In the genomic region with DNA sequence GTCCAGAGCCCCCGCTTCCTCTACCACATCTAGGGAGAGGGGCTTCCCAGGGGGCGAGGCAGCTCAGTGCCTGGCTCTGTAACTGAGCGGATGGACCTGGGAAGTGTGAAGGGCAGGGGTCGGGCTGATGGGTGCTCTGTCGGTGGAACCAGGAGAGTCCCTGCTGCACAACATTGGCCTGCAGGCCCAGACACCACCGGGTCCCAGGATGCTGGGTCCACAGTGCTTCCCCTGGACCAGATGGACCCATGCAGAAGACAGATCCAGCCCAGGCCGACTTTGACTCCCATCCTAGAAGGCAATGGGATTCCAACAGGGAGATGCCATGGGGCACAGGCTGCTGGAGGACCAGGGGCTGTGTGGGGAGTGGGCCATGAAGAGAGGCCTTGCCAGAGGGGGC, we compare ENCODE assay signal across 31 cellular contexts.
"Had no signal": no experiment of that assay in that cellular context is flagged by ENCODE, and none has a peak within 500 bp of the region (broad histone marks: within the 10 kb centered on the region; RNA-seq: fewer than 3 reads in every experiment).

No MANE protein-coding gene starts in this region.

- FAIRE-seq: small intestine had no signal

- H3K4me3 Mint-ChIP-seq: naive B cell; naive thymus-derived CD8-positive, alpha-beta T cell; natural killer cell treated with Interleukin-12 subunit alpha and Interleukin-12 subunit beta and Interleukin-15 and Interleukin-18, amount 100 ng/mL, for 72 hours; neural progenitor cell; stimulated activated memory B cell treated with anti-CD40 and anti-IgM and Interleukin-4, amounts not matched to agents 10 μg/mL and 1 μg/mL and 100 μg/mL, for 72 hours; stimulated activated naive CD8-positive, alpha-beta T cell treated with anti-CD3 and anti-CD28 coated beads, Interleukin-15, amount 100 ng/mL, for 72 hours; type B pancreatic cell had no signal

- H3K36me3 Mint-ChIP-seq: naive B cell; naive thymus-derived CD8-positive, alpha-beta T cell; natural killer cell treated with Interleukin-12 subunit alpha and Interleukin-12 subunit beta and Interleukin-15 and Interleukin-18, amount 100 ng/mL, for 72 hours; stimulated activated memory B cell treated with anti-CD40 and anti-IgM and Interleukin-4, amounts not matched to agents 10 μg/mL and 1 μg/mL and 100 μg/mL, for 72 hours; type B pancreatic cell had no signal

- H3K4me1 ChIP-seq: parathyroid adenoma, psoas muscle, right lobe of liver, sigmoid colon, suprapubic skin, testis, tibial artery, transverse colon, upper lobe of right lung, uterus had no signal

- DNase-seq: naive B cell; nucleus accumbens; ovary; psoas muscle; right cardiac atrium; sigmoid colon; small intestine; stimulated activated CD4-positive, alpha-beta T cell treated with anti-CD3 and anti-CD28 coated beads, Interleukin-12 subunit alpha, Interleukin-12 subunit beta, amount 100 ng/mL, for 4 hours; stimulated activated CD4-positive, alpha-beta T cell treated with anti-CD3 and anti-CD28 coated beads, Interleukin-1b, Interleukin-23, amount 100 ng/mL, for 48 hours; stimulated activated CD4-positive, alpha-beta T cell treated with anti-CD3 and anti-CD28 coated beads, Interleukin-4, amount 100 ng/mL, for 1 hour; stimulated activated CD4-positive, alpha-beta T cell treated with anti-CD3 and anti-CD28 coated beads, Interleukin-4, amount 100 ng/mL, for 4 hours; stimulated activated CD8-positive, alpha-beta memory T cell treated with anti-CD3 and anti-CD28 coated beads, Interleukin-4, amount 100 ng/mL, for 48 hours; stimulated activated naive CD4-positive, alpha-beta T cell; stimulated activated naive CD8-positive, alpha-beta T cell treated with anti-CD3 and anti-CD28 coated beads, Interleukin-15, amount 100 ng/mL, for 72 hours; stimulated activated naive CD8-positive, alpha-beta T cell treated with anti-CD3 and anti-CD28 coated beads, Interleukin-15, Interleukin-2, amounts not matched to agents 100 U/mL and 50 U/mL, for 24 hours; substantia nigra; testis; tibial artery; transverse colon; upper lobe of right lung; uterus had no signal

- H3K36me3 ChIP-seq: neural progenitor cell, neutrophil, ovary, right lobe of liver, sigmoid colon, suprapubic skin, tibial artery, transverse colon, upper lobe of right lung, uterus had no signal

- H3K4me2 ChIP-seq: neural progenitor cell had no signal

- H3K9ac ChIP-seq: neural progenitor cell, parathyroid adenoma had no signal

- H3K9me3 Mint-ChIP-seq: naive B cell; naive thymus-derived CD8-positive, alpha-beta T cell; natural killer cell treated with Interleukin-12 subunit alpha and Interleukin-12 subunit beta and Interleukin-15 and Interleukin-18, amount 100 ng/mL, for 72 hours; neural progenitor cell; stimulated activated memory B cell treated with anti-CD40 and anti-IgM and Interleukin-4, amounts not matched to agents 10 μg/mL and 1 μg/mL and 100 μg/mL, for 72 hours; stimulated activated naive CD8-positive, alpha-beta T cell treated with anti-CD3 and anti-CD28 coated beads, Interleukin-15, amount 100 ng/mL, for 72 hours; type B pancreatic cell had no signal

- H3K4me1 Mint-ChIP-seq: naive B cell; naive thymus-derived CD8-positive, alpha-beta T cell; stimulated activated memory B cell treated with anti-CD40 and anti-IgM and Interleukin-4, amounts not matched to agents 10 μg/mL and 1 μg/mL and 100 μg/mL, for 72 hours had no signal

- H3K4me3 ChIP-seq: neural progenitor cell, ovary, psoas muscle, right lobe of liver, sigmoid colon, suprapubic skin, testis, tibial artery, transverse colon, upper lobe of right lung, uterus had no signal

- H3K27ac ChIP-seq: neural progenitor cell, neutrophil, ovary, parathyroid adenoma, psoas muscle, right lobe of liver, sigmoid colon, suprapubic skin, testis, tibial artery, transverse colon, upper lobe of right lung, uterus had no signal

- H3K9me3 ChIP-seq: neutrophil, ovary, psoas muscle, right lobe of liver, sigmoid colon, suprapubic skin, testis, tibial artery, transverse colon, upper lobe of right lung, uterus had no signal

- H3K27me3 ChIP-seq: neural progenitor cell, ovary, right lobe of liver, testis, uterus had no signal

- H3K27ac Mint-ChIP-seq: naive B cell; naive thymus-derived CD8-positive, alpha-beta T cell; natural killer cell treated with Interleukin-12 subunit alpha and Interleukin-12 subunit beta and Interleukin-15 and Interleukin-18, amount 100 ng/mL, for 72 hours; neural progenitor cell; progenitor cell of endocrine pancreas; stimulated activated memory B cell treated with anti-CD40 and anti-IgM and Interleukin-4, amounts not matched to agents 10 μg/mL and 1 μg/mL and 100 μg/mL, for 72 hours; stimulated activated naive CD8-positive, alpha-beta T cell treated with anti-CD3 and anti-CD28 coated beads, Interleukin-15, amount 100 ng/mL, for 72 hours; type B pancreatic cell had no signal

- ATAC-seq: naive thymus-derived CD8-positive, alpha-beta T cell; natural killer cell treated with Interleukin-12 subunit alpha and Interleukin-12 subunit beta and Interleukin-15 and Interleukin-18, amount 100 ng/mL, for 72 hours; psoas muscle; right cardiac atrium; stimulated activated memory B cell treated with anti-CD40 and anti-IgM and Interleukin-4, amounts not matched to agents 10 μg/mL and 1 μg/mL and 100 μg/mL, for 72 hours; stimulated activated naive CD8-positive, alpha-beta T cell treated with anti-CD3 and anti-CD28 coated beads, Interleukin-15, amount 100 ng/mL, for 72 hours; stimulated activated naive CD8-positive, alpha-beta T cell treated with anti-CD3 and anti-CD28 coated beads, Interleukin-15, Interleukin-2, amounts not matched to agents 100 U/mL and 50 U/mL, for 24 hours; upper lobe of right lung had no signal

- H3K79me2 ChIP-seq: parathyroid adenoma had no signal

- H2AFZ ChIP-seq: neural progenitor cell, parathyroid adenoma had no signal
